Comparison of ENCODE assay signal across 8 cellular contexts in the genomic region with DNA sequence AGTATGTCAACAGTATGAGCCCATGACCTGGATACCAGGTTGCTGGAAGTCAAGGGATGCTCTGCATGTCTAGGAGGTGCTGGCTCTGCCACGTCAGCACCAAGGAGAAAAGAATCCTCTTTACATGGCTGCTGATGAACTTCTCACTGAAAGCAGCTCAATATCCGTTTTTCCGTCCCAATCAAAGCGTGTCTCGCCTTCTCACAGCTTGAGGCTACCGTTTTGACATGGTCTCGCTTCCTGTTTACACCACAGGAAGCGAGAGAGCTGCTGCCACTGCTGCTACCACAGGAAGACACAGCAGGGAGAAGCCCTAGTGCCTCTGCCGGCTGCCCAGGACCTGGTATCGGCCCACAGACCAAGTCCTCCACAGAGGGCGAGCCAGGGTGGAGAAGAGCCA. TPM values are rescaled to one million over a fixed set of nuclear protein-coding genes. Genes with fewer than 3 reads are reported as not detected.
DNase-seq lines count a peak whose midpoint lies in the region; ATAC-seq and TF ChIP-seq lines count a peak whose summit lies in the region.

No MANE protein-coding gene starts in this region.

- intact Hi-C loops in OCI-LY7 (cut with micrococcal nuclease; ENCODE audit: unreplicated experiment) (loop anchor here (1.0 to 10.0 kb wide), 3 partner anchors 21 to 748 kb away; a partner anchor contains a TSS), lower lobe of right lung (cut with DNase I) (no loop called here)
- intact Hi-C loops in activated T-helper 2 cell treated with anti-CD3 and anti-CD28 coated beads, Interferon-gamma antibody, Interleukin-2, Interleukin-4, amounts not matched to agents 10 μg/mL and 5 μg/mL and 100 μg/mL, durations not matched to agents 14 hours and 24 hours and 36 hours (cut with micrococcal nuclease): loop anchor here (2.0 to 10.0 kb wide), 2 partner anchors 274 to 492 kb away; no protein-coding TSS in a partner anchor

- TF ChIP-seq CTCF in OCI-LY7 (conservative IDR thresholded peaks at IDR 0.05; ENCODE audit: low read length) (no peak), lower lobe of right lung (IDR thresholded peaks at IDR 0.05) (no peak)

- no peaks in the 10 kb centered on the region for H3K9me2 ChIP-seq in OCI-LY7 (ENCODE audit: insufficient read depth, low read length)

- no peaks in the 10 kb centered on the region for H3K9me3 ChIP-seq in OCI-LY7 (ENCODE audit: low read length)
- H3K9me3 ChIP-seq in lower lobe of right lung: no peaks in the 10 kb centered on the region

- peak; percentile 31 for ATAC-seq in GM18508 (IDR thresholded peaks at IDR 0.05; ENCODE audit: insufficient read depth, unreplicated experiment)
- ATAC-seq in HG02840 (IDR thresholded peaks at IDR 0.05; ENCODE audit: low FRiP score, unreplicated experiment): peak; percentile 40
- ATAC-seq in lower lobe of right lung: peak; percentile 76 to 77
- ATAC-seq in stimulated activated naive CD8-positive, alpha-beta T cell treated with anti-CD3 and anti-CD28 coated beads, Interleukin-15, Interleukin-2, amounts not matched to agents 100 U/mL and 50 U/mL, for 24 hours: peak; percentile 58

- DNase-seq in OCI-LY7 (ENCODE audit: low spot score) (peak; percentile 94), lower lobe of right lung (peak; percentile 82), NCI-H82 (lab: John Stamatoyannopoulos, UW) (no peak), ureter (ENCODE audit: low spot score) (no peak)
- DNase-seq in activated T-helper 2 cell treated with anti-CD3 and anti-CD28 coated beads, Interferon-gamma antibody, Interleukin-2, Interleukin-4, amounts not matched to agents 10 μg/mL and 5 μg/mL and 100 μg/mL, durations not matched to agents 14 hours and 24 hours and 36 hours (ENCODE audit: low spot score): peak; percentile 76
- DNase-seq in stimulated activated naive CD8-positive, alpha-beta T cell treated with anti-CD3 and anti-CD28 coated beads, Interleukin-15, Interleukin-2, amounts not matched to agents 100 U/mL and 50 U/mL, for 24 hours: peak; percentile 72

- H3K4me2 ChIP-seq in OCI-LY7 (ENCODE audit: low read length): peak overlapping the region; percentile 91

- H3K4me1 ChIP-seq in OCI-LY7 (ENCODE audit: insufficient read depth, low read length, poor library complexity, severe bottlenecking): peaks cover 73% of the 10 kb centered on the region
- H3K4me1 ChIP-seq in lower lobe of right lung: peaks cover 69% of the 10 kb centered on the region

- peak overlapping the region; percentile 93 for H3K27ac Mint-ChIP-seq in activated T-helper 2 cell treated with anti-CD3 and anti-CD28 coated beads, Interferon-gamma antibody, Interleukin-2, Interleukin-4, amounts not matched to agents 10 μg/mL and 5 μg/mL and 100 μg/mL, durations not matched to agents 14 hours and 24 hours and 36 hours

- no peaks in the 10 kb centered on the region for H3K9me3 Mint-ChIP-seq in activated T-helper 2 cell treated with anti-CD3 and anti-CD28 coated beads, Interferon-gamma antibody, Interleukin-2, Interleukin-4, amounts not matched to agents 10 μg/mL and 5 μg/mL and 100 μg/mL, durations not matched to agents 14 hours and 24 hours and 36 hours

- H3K27me3 ChIP-seq in lower lobe of right lung (ENCODE audit: low read depth): no peaks in the 10 kb centered on the region

- H3K4me1 Mint-ChIP-seq in activated T-helper 2 cell treated with anti-CD3 and anti-CD28 coated beads, Interferon-gamma antibody, Interleukin-2, Interleukin-4, amounts not matched to agents 10 μg/mL and 5 μg/mL and 100 μg/mL, durations not matched to agents 14 hours and 24 hours and 36 hours (ENCODE audit: low read depth): peaks cover 90% of the 10 kb centered on the region

- peak overlapping the region; percentile 98 for H3K27ac ChIP-seq in OCI-LY7 (ENCODE audit: low read depth, low read length, poor library complexity, severe bottlenecking)
- H3K27ac ChIP-seq in lower lobe of right lung: peak overlapping the region; percentile 86

- H4K20me1 ChIP-seq in OCI-LY7 (ENCODE audit: insufficient read depth, low read length): peaks cover 15% of the 10 kb centered on the region; the same call in 1 of the 2 replicates

- no TSS peak for BruUV-seq in OCI-LY7 (replicated peaks; lab: Mats Ljungman, UMichigan)

- H2AFZ ChIP-seq in OCI-LY7 (ENCODE audit: low read length): no peak overlapping the region

- peaks cover 47% of the 10 kb centered on the region for H3K36me3 Mint-ChIP-seq in activated T-helper 2 cell treated with anti-CD3 and anti-CD28 coated beads, Interferon-gamma antibody, Interleukin-2, Interleukin-4, amounts not matched to agents 10 μg/mL and 5 μg/mL and 100 μg/mL, durations not matched to agents 14 hours and 24 hours and 36 hours (ENCODE audit: low read depth)

- H3K4me3 ChIP-seq in OCI-LY7 (ENCODE audit: low read depth, low read length, poor library complexity, severe bottlenecking) (peak overlapping the region; percentile 92), lower lobe of right lung (peak overlapping the region; percentile 59)

- H3K4me3 Mint-ChIP-seq in activated T-helper 2 cell treated with anti-CD3 and anti-CD28 coated beads, Interferon-gamma antibody, Interleukin-2, Interleukin-4, amounts not matched to agents 10 μg/mL and 5 μg/mL and 100 μg/mL, durations not matched to agents 14 hours and 24 hours and 36 hours (ENCODE audit: low read depth): peak overlapping the region; percentile 96

- POLR2A ChIA-PET in OCI-LY7 (lab: Charles Lee): interaction anchor here (0.8 to 2.4 kb wide), 9 partner anchors 8 to 31 kb away, joined by 3 to 15 read pairs (median 4); a partner anchor contains a TSS

- CTCF ChIA-PET in OCI-LY7 (lab: Charles Lee; ENCODE audit: unreplicated experiment): interaction anchor here (0.7 to 2.6 kb wide), 5 partner anchors 10 to 31 kb away, joined by 3 to 10 read pairs (median 3); no protein-coding TSS in a partner anchor

- peaks cover 50% of the 10 kb centered on the region for H3K79me2 ChIP-seq in OCI-LY7 (ENCODE audit: insufficient read depth, low read depth, low read length)

- H3K36me3 ChIP-seq in OCI-LY7 (ENCODE audit: insufficient read depth, low read length): peaks cover 43% of the 10 kb centered on the region
- peaks cover 63% of the 10 kb centered on the region for H3K36me3 ChIP-seq in lower lobe of right lung

- H3K27me3 Mint-ChIP-seq in activated T-helper 2 cell treated with anti-CD3 and anti-CD28 coated beads, Interferon-gamma antibody, Interleukin-2, Interleukin-4, amounts not matched to agents 10 μg/mL and 5 μg/mL and 100 μg/mL, durations not matched to agents 14 hours and 24 hours and 36 hours (ENCODE audit: low read depth): no peaks in the 10 kb centered on the region

RNA-seq across cellular contexts. Expression of a gene that starts 27.3 kb away (rescaled TPM):
- 12.4 and 20.3 TPM in 2 replicates for total RNA-seq in OCI-LY7 (2014; rRNA removed; shearing (Covaris generic))
- total RNA-seq in OCI-LY7 (2022) (6.5 and 8.3 TPM in 2 replicates), lower lobe of right lung (5.2 TPM), ureter (17.5 TPM)
- 3.3 and 4.5 TPM in 2 replicates for total RNA-seq in activated T-helper 2 cell treated with anti-CD3 and anti-CD28 coated beads, Interferon-gamma antibody, Interleukin-2, Interleukin-4, amounts not matched to agents 10 μg/mL and 5 μg/mL and 100 μg/mL, durations not matched to agents 14 hours and 24 hours and 36 hours

Comparison
In these comparisons a context has a peak if more than half of its experiments do, and no peak if none do; other contexts are left out.
1. DNase-seq: peak in OCI-LY7 (single experiment), activated T-helper 2 cell treated with anti-CD3 and anti-CD28 coated beads, Interferon-gamma antibody, Interleukin-2, Interleukin-4, amounts not matched to agents 10 μg/mL and 5 μg/mL and 100 μg/mL, durations not matched to agents 14 hours and 24 hours and 36 hours (single experiment), lower lobe of right lung (single experiment) and stimulated activated naive CD8-positive, alpha-beta T cell treated with anti-CD3 and anti-CD28 coated beads, Interleukin-15, Interleukin-2, amounts not matched to agents 100 U/mL and 50 U/mL, for 24 hours (single experiment); none in NCI-H82 (single experiment) and ureter (single experiment).
2. Peak in every context shown above with its lines, with median percentiles within 50 percentile points of each other: ATAC-seq.